1 cellular context compared by ENCODE assay signal in genomic region chr14:38202444-38203191, GRCh38.
TF ChIP-seq lines count a peak whose summit lies in the region.

No MANE protein-coding gene starts in this region.

TF ChIP-seq in WTC11, 78 proteins besides CTCF, POLR2A, EP300 and RAD21 (continued from another document and continues in another):
- TF ChIP-seq IRF1 (CRISPR knock-in tag; IDR thresholded peaks at IDR 0.05) (peak; percentile 81; the same call in 1 of the 2 replicates), ZNF219 (CRISPR knock-in tag; IDR thresholded peaks at IDR 0.05; ENCODE audit: borderline replicate concordance) (peak; percentile 15; the same call in 1 of the 2 replicates), JAZF1 (CRISPR knock-in tag; IDR thresholded peaks at IDR 0.05) (no peak), NFE2L1 (CRISPR knock-in tag; IDR thresholded peaks at IDR 0.05) (peak; percentile 79), ZNF232 (CRISPR knock-in tag; IDR thresholded peaks at IDR 0.05) (peak; percentile 85; the same call in 1 of the 2 replicates), TP53 (CRISPR knock-in tag; IDR thresholded peaks at IDR 0.05) (peak; percentile 89; the same call in 1 of the 2 replicates), E2F1 (CRISPR knock-in tag; IDR thresholded peaks at IDR 0.05) (peak; percentile 90), ZNF138 (CRISPR knock-in tag; conservative IDR thresholded peaks at IDR 0.05) (peak; percentile 92), ZNF512 (CRISPR knock-in tag; IDR thresholded peaks at IDR 0.05; ENCODE audit: borderline replicate concordance) (no peak; the same call in 1 of the 2 replicates), CBFB (CRISPR knock-in tag; IDR thresholded peaks at IDR 0.05; ENCODE audit: low read depth) (no peak; the same call in 1 of the 2 replicates), ETV6 (CRISPR knock-in tag; IDR thresholded peaks at IDR 0.05) (peak; percentile 91), NFATC4 (CRISPR knock-in tag; IDR thresholded peaks at IDR 0.05) (peak; percentile 98), SP1 (CRISPR knock-in tag; conservative IDR thresholded peaks at IDR 0.05) (peak; percentile 70), ZNF671 (CRISPR knock-in tag; IDR thresholded peaks at IDR 0.05) (peak; percentile 98), FOXJ3 (CRISPR knock-in tag; IDR thresholded peaks at IDR 0.05; ENCODE audit: borderline replicate concordance) (no peak), ERG (CRISPR knock-in tag; IDR thresholded peaks at IDR 0.05) (peak; percentile 98), NR1H2 (CRISPR knock-in tag; IDR thresholded peaks at IDR 0.05) (no peak), ZSCAN18 (CRISPR knock-in tag; IDR thresholded peaks at IDR 0.05) (peak; percentile 87; the same call in 1 of the 2 replicates), KAT7 (CRISPR knock-in tag; IDR thresholded peaks at IDR 0.05; ENCODE audit: borderline replicate concordance) (peak; percentile 6; the same call in 1 of the 2 replicates), FOXP4 (CRISPR knock-in tag; IDR thresholded peaks at IDR 0.05) (peak; percentile 50; the same call in 1 of the 2 replicates), ZNF416 (CRISPR knock-in tag; IDR thresholded peaks at IDR 0.05) (peak; percentile 98), ZNF532 (CRISPR knock-in tag; IDR thresholded peaks at IDR 0.05; ENCODE audit: borderline replicate concordance) (peak; percentile 97), TCF7 (CRISPR knock-in tag; IDR thresholded peaks at IDR 0.05; ENCODE audit: low read depth) (no peak), JUN (CRISPR knock-in tag; IDR thresholded peaks at IDR 0.05) (peak; percentile 71; the same call in 1 of the 2 replicates), MXD4 (CRISPR knock-in tag; IDR thresholded peaks at IDR 0.05; ENCODE audit: borderline replicate concordance) (peak; percentile 64; the same call in 1 of the 2 replicates), ZNF425 (CRISPR knock-in tag; conservative IDR thresholded peaks at IDR 0.05) (peak; percentile 98), ZMAT4 (CRISPR knock-in tag; IDR thresholded peaks at IDR 0.05) (peak; percentile 99), ZNF121 (CRISPR knock-in tag; IDR thresholded peaks at IDR 0.05) (peak; percentile 33; the same call in 1 of the 2 replicates), HMGXB4 (CRISPR knock-in tag; IDR thresholded peaks at IDR 0.05) (no peak), PRRX2 (CRISPR knock-in tag; IDR thresholded peaks at IDR 0.05) (peak; percentile 99), AFF4 (CRISPR knock-in tag; IDR thresholded peaks at IDR 0.05; ENCODE audit: borderline replicate concordance) (peak; percentile 95), ATF1 (CRISPR knock-in tag; IDR thresholded peaks at IDR 0.05) (no peak), FOXP1 (CRISPR knock-in tag; IDR thresholded peaks at IDR 0.05; ENCODE audit: borderline replicate concordance) (peak; percentile 79; the same call in 1 of the 2 replicates)
